ENCODE assay signal across 8 cellular contexts in genomic region chr15:42650208-42651066, GRCh38.
DNase-seq lines count a peak whose midpoint lies in the region; ATAC-seq and FAIRE-seq lines count a peak whose summit lies in the region.

No MANE protein-coding gene starts in this region.

- H3K9me3 Mint-ChIP-seq in stimulated activated effector memory CD8-positive, alpha-beta T cell treated with anti-CD3 and anti-CD28 coated beads, Interleukin-12 subunit alpha, Interleukin-12 subunit beta, amount 100 ng/mL, for 72 hours, result no peaks in the 10 kb centered on the region

- no peak overlapping the region for H3K4me3 Mint-ChIP-seq in stimulated activated effector memory CD8-positive, alpha-beta T cell treated with anti-CD3 and anti-CD28 coated beads, Interleukin-12 subunit alpha, Interleukin-12 subunit beta, amount 100 ng/mL, for 72 hours

- DNase-seq in NCI-H1105 treated with DMSO at 0.1 percent for 48 hours (lab: John Stamatoyannopoulos, UW), result peak; percentile 25
- DNase-seq in NCI-H1105 (lab: John Stamatoyannopoulos, UW), result no peak
- DNase-seq in NCI-H748 (lab: John Stamatoyannopoulos, UW; ENCODE audit: unreplicated experiment), result peak; percentile 33
- peak; percentile 49 to 67 for DNase-seq in activated CD4-positive, alpha-beta T cell treated with anti-CD3 and anti-CD28 coated beads, Interleukin-2, amount 50 U/mL, for 48 hours
- DNase-seq in midbrain (lab: John Stamatoyannopoulos, UW), result peak; percentile 71
- DNase-seq in stimulated activated effector memory CD8-positive, alpha-beta T cell treated with anti-CD3 and anti-CD28 coated beads, Interleukin-12 subunit alpha, Interleukin-12 subunit beta, amount 100 ng/mL, for 72 hours (ENCODE audit: low spot score in 2 of 2), result peak; percentile 30 to 73

- peak; percentile 53 for ATAC-seq in HG03378 (IDR thresholded peaks at IDR 0.05; ENCODE audit: unreplicated experiment)
- ATAC-seq in stimulated activated effector memory CD8-positive, alpha-beta T cell treated with anti-CD3 and anti-CD28 coated beads, Interleukin-12 subunit alpha, Interleukin-12 subunit beta, amount 100 ng/mL, for 72 hours, result peak; percentile 100

- H3K36me3 Mint-ChIP-seq in stimulated activated effector memory CD8-positive, alpha-beta T cell treated with anti-CD3 and anti-CD28 coated beads, Interleukin-12 subunit alpha, Interleukin-12 subunit beta, amount 100 ng/mL, for 72 hours, result peaks cover 13% of the 10 kb centered on the region

- FAIRE-seq in endometrium (lab: Jason Lieb, UNC), result peak; percentile 67

- H3K27ac Mint-ChIP-seq in stimulated activated effector memory CD8-positive, alpha-beta T cell treated with anti-CD3 and anti-CD28 coated beads, Interleukin-12 subunit alpha, Interleukin-12 subunit beta, amount 100 ng/mL, for 72 hours, result no peak overlapping the region

- peaks cover 13% of the 10 kb centered on the region for H3K4me1 Mint-ChIP-seq in stimulated activated effector memory CD8-positive, alpha-beta T cell treated with anti-CD3 and anti-CD28 coated beads, Interleukin-12 subunit alpha, Interleukin-12 subunit beta, amount 100 ng/mL, for 72 hours
